In genomic region chr3:52483577-52484495, GRCh38 we compare ENCODE assay signal across 13 cellular contexts. TPM values are rescaled to one million over a fixed set of nuclear protein-coding genes. Genes with fewer than 3 reads are reported as not detected.
DNase-seq lines count a peak whose midpoint lies in the region; ATAC-seq, FAIRE-seq and TF ChIP-seq lines count a peak whose summit lies in the region.
"Had no signal": no experiment of that assay in that cellular context is flagged by ENCODE, and none has a peak within 500 bp of the region (broad histone marks: within the 10 kb centered on the region; RNA-seq: fewer than 3 reads in every experiment).

No MANE protein-coding gene starts in this region.

- no peaks in the 10 kb centered on the region for H3K9me3 ChIP-seq in H1 (ENCODE audit: insufficient read depth in 2 of 2, low read depth in 1 of 2, low read length in 1 of 2)

- H3K23me2 ChIP-seq in H1 (ENCODE audit: low read depth, low read length) = no peaks in the 10 kb centered on the region

- POLR2A ChIA-PET in H1 (lab: Charles Lee; ENCODE audit: partially characterized antibody) = interaction anchor here (0.9 to 1.4 kb wide), 2 partner anchors 8 to 28 kb away, joined by 3 read pairs; no protein-coding TSS in a partner anchor

- no peak overlapping the region for H3K4me3 ChIP-seq in H1 (ENCODE audit: extremely low read depth in 1 of 4, insufficient read depth in 2 of 4, low read depth in 3 of 4, low read length in 4 of 4)
- H3K4me3 ChIP-seq: lung had no signal

- peaks cover 27 to 56% (median 40%) of the 10 kb centered on the region in 4 experiments for H3K36me3 ChIP-seq in H1 (ENCODE audit: control insufficient read depth in 2 of 4, insufficient read depth in 4 of 4, low read length in 3 of 4)

- no peaks in the 10 kb centered on the region for H3K79me2 ChIP-seq in H1 (ENCODE audit: control insufficient read depth in 1 of 2, insufficient read depth in 2 of 2, low read length in 2 of 2)

- no peak for TF ChIP-seq RAD21 in H1 (IDR thresholded peaks at IDR 0.05 in 1 of 2, conservative IDR thresholded peaks at IDR 0.05 in 1 of 2; ENCODE audit: low read depth in 2 of 2, low read length in 2 of 2)

- CTCF ChIA-PET in H1 (lab: Charles Lee; ENCODE audit: partially characterized antibody) = interaction anchor here (0.8 to 3.1 kb wide), 8 partner anchors 12 to 128 kb away, joined by 3 to 28 read pairs (median 10); no protein-coding TSS in a partner anchor

- H4K5ac ChIP-seq in H1 (ENCODE audit: insufficient read length, low read depth, low read length) = no peak overlapping the region

- no peak for TF ChIP-seq CTCF in H1 (IDR thresholded peaks at IDR 0.05; ENCODE audit: control extremely low read depth in 1 of 3, insufficient read depth in 1 of 3, low read depth in 1 of 3, low read length in 3 of 3)

- no peak overlapping the region for H2BK20ac ChIP-seq in H1 (ENCODE audit: low read length)

- H2BK15ac ChIP-seq in H1 (ENCODE audit: low read length) = no peak overlapping the region

- no peaks in the 10 kb centered on the region for H3K4me1 ChIP-seq in H1 (replicated peaks in 1 of 4; ENCODE audit: control insufficient read depth in 3 of 4, insufficient read depth in 4 of 4, low read length in 3 of 4)

- no peak overlapping the region for H2AFZ ChIP-seq in H1 (ENCODE audit: low read length)

- H3K79me1 ChIP-seq in H1 (ENCODE audit: low read depth, low read length) = peaks cover 2% of the 10 kb centered on the region; the same call in 1 of the 2 replicates

- no peak overlapping the region for H3K56ac ChIP-seq in H1 (replicated peaks; ENCODE audit: insufficient read length, low read depth, low read length)

- no peak for TF ChIP-seq POLR2A in H1 (IDR thresholded peaks at IDR 0.05; ENCODE audit: control extremely low read depth in 1 of 2, low read depth in 2 of 2, low read length in 2 of 2)

- ATAC-seq in HG02763 (IDR thresholded peaks at IDR 0.05; ENCODE audit: unreplicated experiment) (no peak), HG02642 (IDR thresholded peaks at IDR 0.05; ENCODE audit: poor library complexity, unreplicated experiment) (no peak)

- no peaks in the 10 kb centered on the region for H3K27me3 ChIP-seq in H1 (replicated peaks in 1 of 4; ENCODE audit: control insufficient read depth in 3 of 4, extremely low read depth in 1 of 4, insufficient read depth in 3 of 4, low read length in 3 of 4)

- DNase-seq in RPMI7951 (ENCODE audit: low read depth) (peak; percentile 20), H1 (ENCODE audit: low read depth in 1 of 2, low spot score in 2 of 2) (no peak), iris pigment epithelial cell (ENCODE audit: low read depth) (peak; percentile 67), superior temporal gyrus (ENCODE audit: extremely low spot score) (peak; percentile 50), ecto neural progenitor cell (ENCODE audit: low spot score) (no peak), mesenteric fat pad (ENCODE audit: low spot score) (no peak)
- DNase-seq: activated T-cell treated with anti-CD3 and anti-CD28 coated beads for 4 hours; stimulated activated naive CD4-positive, alpha-beta T cell treated with Interleukin-2 at 50 U/mL for 16 hours; T1000 had no signal

- no peak overlapping the region for H2AK5ac ChIP-seq in H1 (ENCODE audit: low read depth, low read length)

- no peak overlapping the region for H3K23ac ChIP-seq in H1 (ENCODE audit: insufficient read length)

- TF ChIP-seq EP300 in H1 (IDR thresholded peaks at IDR 0.05; ENCODE audit: borderline replicate concordance in 1 of 2, low read depth in 2 of 2, low read length in 2 of 2) = no peak

- H3K4me2 ChIP-seq in H1 (ENCODE audit: insufficient read depth in 1 of 2, low read depth in 2 of 2, low read length in 2 of 2) = no peak overlapping the region

- H3K18ac ChIP-seq in H1 (ENCODE audit: extremely low read depth, low read length) = no peak overlapping the region

- H3K27ac ChIP-seq in H1 (ENCODE audit: low read depth, low read length) = 0 out of 2 replicates have a peak overlapping the region, but pooled peaks have one; percentile 37

- FAIRE-seq in H1 (lab: Jason Lieb, UNC) = no peak

- H4K91ac ChIP-seq in H1 (replicated peaks; ENCODE audit: insufficient read length, low read length) = no peak overlapping the region

- H3K4ac ChIP-seq in H1 (replicated peaks; ENCODE audit: insufficient read length, low read depth, low read length) = no peak overlapping the region

- H2BK5ac ChIP-seq in H1 (ENCODE audit: low read depth, low read length) = no peak overlapping the region

- H2BK120ac ChIP-seq in H1 (replicated peaks; ENCODE audit: low read depth, low read length) = no peak overlapping the region

- H3K9ac ChIP-seq in H1 (replicated peaks in 1 of 4; ENCODE audit: extremely low read depth in 1 of 4, low read depth in 3 of 4, low read length in 3 of 4) = no peak overlapping the region

- peaks cover 0 to 15% of the 10 kb centered on the region in 2 experiments for H4K20me1 ChIP-seq in H1 (replicated peaks in 1 of 2; ENCODE audit: control insufficient read depth in 1 of 2, insufficient read depth in 2 of 2, low read length in 2 of 2)

- no peak overlapping the region; the same call in 1 of the 2 replicates for H4K8ac ChIP-seq in H1 (ENCODE audit: extremely low read depth, insufficient read depth, low read length)

- no peak overlapping the region for H3K14ac ChIP-seq in H1 (ENCODE audit: insufficient read length)

- no peak overlapping the region for H2BK12ac ChIP-seq in H1 (ENCODE audit: low read depth, low read length)

- 96% methylated on average over 14 of the region's 16 CpGs; no CpG with 5 or more reads in 1 of the 2 experiments for WGBS in H1 (ENCODE audit: extremely low coverage in 1 of 2, insufficient coverage in 1 of 2, insufficient read length in 1 of 2, insufficient replicate concordance in 2 of 2, low coverage in 1 of 2, low lambda C conversion rate in 2 of 2, missing lambda C conversion rate in 1 of 2), 2 experiments

RNA-seq across cellular contexts. Expression of gene STAB1, which starts 11.3 kb away (rescaled TPM):
- total RNA-seq in RPMI7951 (2014; rRNA removed; shearing (Covaris generic)) = under 0.01 TPM in 2 replicates
- 1.8 and 1.9 TPM in 2 replicates for total RNA-seq in H1 (2021; fragmentation: NEBNext Ultra II Directional; extraction: Animal tissue kit (Norgen Biotek cat#: 25700))
- 1.0 and 1.3 TPM in 2 replicates for polyA plus RNA-seq in H1 (2011; rRNA removed)
- polyA plus RNA-seq in H1 (2011; cell fraction: cytosol; rRNA removed) = 0.78 TPM
- polyA plus RNA-seq in H1 (2011; cell fraction: nucleus; rRNA removed) = 3.9 TPM
- 0.64 to 1.5 TPM (median 1.2 TPM) in 4 replicates for polyA plus RNA-seq in H1 (2012, experiment 1 of 2)
- 0.62 TPM for polyA plus RNA-seq in H1 (2012, experiment 2 of 2)
- polyA plus RNA-seq in H1 (2013, experiment 1 of 2) = 1.2 TPM
- 0.99 TPM for polyA plus RNA-seq in H1 (2013, experiment 2 of 2)
- polyA minus RNA-seq in H1 (2011; rRNA and poly(A)+ RNA removed) = 0.85 and 1.4 TPM in 2 replicates
- 1.7 TPM for polyA minus RNA-seq in H1 (2011; cell fraction: cytosol; rRNA and poly(A)+ RNA removed)
- 2.0 TPM for polyA minus RNA-seq in H1 (2011; cell fraction: nucleus; rRNA and poly(A)+ RNA removed)
- 557 TPM for total RNA-seq in mesenteric fat pad
- total RNA-seq: G401 had no signal

RNA-seq across cellular contexts. Expression of gene NISCH, which starts 28.4 kb away (rescaled TPM):
- total RNA-seq in RPMI7951 (2014; rRNA removed; shearing (Covaris generic)) = 20.9 and 21.4 TPM in 2 replicates
- 67.0 and 71.9 TPM in 2 replicates for total RNA-seq in H1 (2021; fragmentation: NEBNext Ultra II Directional; extraction: Animal tissue kit (Norgen Biotek cat#: 25700))
- polyA plus RNA-seq in H1 (2011; rRNA removed) = 71.2 and 108 TPM in 2 replicates
- polyA plus RNA-seq in H1 (2011; cell fraction: cytosol; rRNA removed) = 71.7 TPM
- polyA plus RNA-seq in H1 (2011; cell fraction: nucleus; rRNA removed) = 289 TPM
- polyA plus RNA-seq in H1 (2012, experiment 1 of 2) = 48.9 to 72.2 TPM (median 62.2 TPM) in 4 replicates
- 33.3 TPM for polyA plus RNA-seq in H1 (2012, experiment 2 of 2)
- 50.4 TPM for polyA plus RNA-seq in H1 (2013, experiment 1 of 2)
- 45.9 TPM for polyA plus RNA-seq in H1 (2013, experiment 2 of 2)
- polyA minus RNA-seq in H1 (2011; rRNA and poly(A)+ RNA removed) = 106 and 112 TPM in 2 replicates
- 60.0 TPM for polyA minus RNA-seq in H1 (2011; cell fraction: cytosol; rRNA and poly(A)+ RNA removed)
- 121 TPM for polyA minus RNA-seq in H1 (2011; cell fraction: nucleus; rRNA and poly(A)+ RNA removed)
- 71.6 TPM for total RNA-seq in mesenteric fat pad

RNA-seq across cellular contexts. Expression of gene TNNC1, which starts 30.0 kb away (rescaled TPM):
- total RNA-seq in RPMI7951 (2014; rRNA removed; shearing (Covaris generic)) = not detected in 2 replicates
- 5.8 and 9.5 TPM in 2 replicates for total RNA-seq in H1 (2021; fragmentation: NEBNext Ultra II Directional; extraction: Animal tissue kit (Norgen Biotek cat#: 25700))
- 16.4 and 18.5 TPM in 2 replicates for polyA plus RNA-seq in H1 (2011; rRNA removed)
- polyA plus RNA-seq in H1 (2011; cell fraction: cytosol; rRNA removed) = 29.5 TPM
- 12.1 TPM for polyA plus RNA-seq in H1 (2011; cell fraction: nucleus; rRNA removed)
- 11.7 to 13.0 TPM (median 12.0 TPM) in 4 replicates for polyA plus RNA-seq in H1 (2012, experiment 1 of 2)
- 12.9 TPM for polyA plus RNA-seq in H1 (2012, experiment 2 of 2)
- 5.0 TPM for polyA plus RNA-seq in H1 (2013, experiment 1 of 2)
- polyA plus RNA-seq in H1 (2013, experiment 2 of 2) = 4.6 TPM
- 2.8 and 5.0 TPM in 2 replicates for polyA minus RNA-seq in H1 (2011; rRNA and poly(A)+ RNA removed)
- polyA minus RNA-seq in H1 (2011; cell fraction: cytosol; rRNA and poly(A)+ RNA removed) = 4.1 TPM
- polyA minus RNA-seq in H1 (2011; cell fraction: nucleus; rRNA and poly(A)+ RNA removed) = 5.0 TPM
- not detected for total RNA-seq in mesenteric fat pad

RNA-seq across cellular contexts. Expression of gene SEMA3G, which starts 38.9 kb away (rescaled TPM):
- total RNA-seq in RPMI7951 (2014; rRNA removed; shearing (Covaris generic)) = 0.10 and 0.12 TPM in 2 replicates
- total RNA-seq in H1 (2021; fragmentation: NEBNext Ultra II Directional; extraction: Animal tissue kit (Norgen Biotek cat#: 25700)) = 1.5 TPM in 2 replicates
- polyA plus RNA-seq in H1 (2011; rRNA removed) = 0.95 and 2.4 TPM in 2 replicates
- polyA plus RNA-seq in H1 (2011; cell fraction: cytosol; rRNA removed) = 1.0 TPM
- 2.2 TPM for polyA plus RNA-seq in H1 (2011; cell fraction: nucleus; rRNA removed)
- 1.0 to 1.8 TPM (median 1.2 TPM) in 4 replicates for polyA plus RNA-seq in H1 (2012, experiment 1 of 2)
- 0.50 TPM for polyA plus RNA-seq in H1 (2012, experiment 2 of 2)
- polyA plus RNA-seq in H1 (2013, experiment 1 of 2) = 1.3 TPM
- polyA plus RNA-seq in H1 (2013, experiment 2 of 2) = 1.1 TPM
- 1.1 and 1.4 TPM in 2 replicates for polyA minus RNA-seq in H1 (2011; rRNA and poly(A)+ RNA removed)
- 1.5 TPM for polyA minus RNA-seq in H1 (2011; cell fraction: cytosol; rRNA and poly(A)+ RNA removed)
- polyA minus RNA-seq in H1 (2011; cell fraction: nucleus; rRNA and poly(A)+ RNA removed) = 1.8 TPM
- total RNA-seq in mesenteric fat pad = 144 TPM

RNA-seq across cellular contexts. Expression of gene NT5DC2, which starts 49.8 kb away (rescaled TPM):
- total RNA-seq in RPMI7951 (2014; rRNA removed; shearing (Covaris generic)) = 130 and 180 TPM in 2 replicates
- total RNA-seq in H1 (2021; fragmentation: NEBNext Ultra II Directional; extraction: Animal tissue kit (Norgen Biotek cat#: 25700)) = 331 and 367 TPM in 2 replicates
- polyA plus RNA-seq in H1 (2011; rRNA removed) = 477 and 618 TPM in 2 replicates
- 370 TPM for polyA plus RNA-seq in H1 (2011; cell fraction: cytosol; rRNA removed)
- polyA plus RNA-seq in H1 (2011; cell fraction: nucleus; rRNA removed) = 830 TPM
- 216 to 416 TPM (median 397 TPM) in 4 replicates for polyA plus RNA-seq in H1 (2012, experiment 1 of 2)
- polyA plus RNA-seq in H1 (2012, experiment 2 of 2) = 335 TPM
- 241 TPM for polyA plus RNA-seq in H1 (2013, experiment 1 of 2)
- polyA plus RNA-seq in H1 (2013, experiment 2 of 2) = 226 TPM
- polyA minus RNA-seq in H1 (2011; rRNA and poly(A)+ RNA removed) = 308 and 331 TPM in 2 replicates
- polyA minus RNA-seq in H1 (2011; cell fraction: cytosol; rRNA and poly(A)+ RNA removed) = 233 TPM
- polyA minus RNA-seq in H1 (2011; cell fraction: nucleus; rRNA and poly(A)+ RNA removed) = 167 TPM
- total RNA-seq in mesenteric fat pad = 38.5 TPM

Comparison
In these comparisons a context has a peak if more than half of its experiments do, and no peak if none do; other contexts are left out.
1. DNase-seq: peak in RPMI7951 (single experiment), iris pigment epithelial cell (single experiment) and superior temporal gyrus (single experiment); none in H1 (0 of 2), ecto neural progenitor cell (single experiment) and mesenteric fat pad (single experiment).
2. RNA of gene STAB1, which starts 11.3 kb away (total RNA-seq): 557 TPM in mesenteric fat pad (single experiment); 1.8 to 1.9 TPM in H1 and under 0.01 TPM in RPMI7951; every median in the first group is over 100 times any median in the second.